In the genomic region with DNA sequence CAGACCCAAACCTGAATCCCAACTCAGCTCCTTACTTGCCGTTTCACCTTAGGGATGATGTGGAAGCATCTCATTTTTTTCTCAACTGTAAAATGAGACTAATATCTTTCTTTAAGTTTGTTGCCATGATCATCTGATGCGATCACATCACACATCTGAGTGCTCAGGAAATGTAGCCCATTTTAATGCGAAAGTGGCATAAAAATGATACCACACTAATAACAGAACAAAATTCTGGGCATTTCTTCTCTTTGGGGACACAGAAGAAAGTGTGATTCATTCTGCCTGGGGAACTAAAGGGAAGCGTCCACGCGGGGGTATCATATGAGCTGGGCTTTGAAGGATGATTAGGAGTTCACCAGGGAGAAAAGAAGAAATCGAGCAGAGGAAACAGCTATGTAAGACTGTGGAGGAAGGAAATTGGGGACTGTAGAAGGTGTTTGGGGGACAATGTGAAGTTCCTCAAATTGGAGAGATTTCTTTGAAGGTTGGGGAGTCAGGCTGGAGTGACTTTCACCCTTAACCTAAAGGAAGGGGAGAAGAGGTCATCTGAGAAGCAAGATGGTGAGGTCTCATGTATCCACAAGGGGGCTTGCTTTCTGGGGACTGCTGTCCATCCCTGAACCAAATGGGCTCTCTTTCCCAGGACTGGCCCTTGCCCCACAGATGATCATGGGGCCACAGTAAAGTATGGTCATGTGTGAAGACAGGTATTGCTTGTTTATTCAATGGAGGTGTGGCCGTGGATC, we compare ENCODE assay signal across 19 cellular contexts. TPM values are rescaled to one million over a fixed set of nuclear protein-coding genes. Genes with fewer than 3 reads are reported as not detected.
DNase-seq lines count a peak whose midpoint lies in the region; ATAC-seq and TF ChIP-seq lines count a peak whose summit lies in the region.
"Had no signal": no experiment of that assay in that cellular context is flagged by ENCODE, and none has a peak within 500 bp of the region (broad histone marks: within the 10 kb centered on the region; RNA-seq: fewer than 3 reads in every experiment).

No MANE protein-coding gene starts in this region.

- no peaks in the 10 kb centered on the region for H3K4me1 Mint-ChIP-seq in activated CD8-positive, alpha-beta T cell treated with anti-CD3 and anti-CD28 coated beads, Interleukin-2, amount 10 ng/mL, durations not matched to agents 7 days and 5 days (ENCODE audit: low read depth)
- H3K4me1 Mint-ChIP-seq in activated CD8-positive, alpha-beta T cell treated with anti-CD3 and anti-CD28 coated beads for 36 hours (ENCODE audit: low read depth): no peaks in the 10 kb centered on the region
- peaks cover 73% of the 10 kb centered on the region for H3K4me1 Mint-ChIP-seq in nephron progenitor cell
- peaks cover 0 to 16% of the 10 kb centered on the region in 2 donors for H3K4me1 Mint-ChIP-seq in effector memory CD8-positive, alpha-beta T cell (ENCODE audit: low read depth in 2 of 2)

- peaks cover 7 to 28% of the 10 kb centered on the region in 2 donors for H3K4me1 ChIP-seq in ascending aorta
- H3K4me1 ChIP-seq in spleen: no peaks in the 10 kb centered on the region

- TF ChIP-seq CTCF in activated CD8-positive, alpha-beta T cell treated with anti-CD3 and anti-CD28 coated beads for 36 hours (IDR thresholded peaks at IDR 0.05): no peak
- TF ChIP-seq CTCF in ascending aorta (IDR thresholded peaks at IDR 0.05) (no peak), nephron progenitor cell (IDR thresholded peaks at IDR 0.05) (no peak), spleen (IDR thresholded peaks at IDR 0.05 in 8 of 11, conservative IDR thresholded peaks at IDR 0.05 in 3 of 11) (no peak)

- no peaks in the 10 kb centered on the region for H3K27me3 ChIP-seq in ascending aorta
- no peaks in the 10 kb centered on the region for H3K27me3 ChIP-seq in spleen (replicated peaks in 1 of 7)
- H3K27me3 ChIP-seq: Peyer's patch had no signal

- POLR2A ChIA-PET in activated CD8-positive, alpha-beta T cell treated with anti-CD3 and anti-CD28 coated beads, Interleukin-2, amount 10 ng/mL, durations not matched to agents 7 days and 5 days (lab: Charles Lee): no interaction called here
- POLR2A ChIA-PET in activated CD8-positive, alpha-beta T cell treated with anti-CD3 and anti-CD28 coated beads for 36 hours (lab: Charles Lee): no interaction called here

- H3K4me3 Mint-ChIP-seq in activated CD8-positive, alpha-beta T cell treated with anti-CD3 and anti-CD28 coated beads, Interleukin-2, amount 10 ng/mL, durations not matched to agents 7 days and 5 days: no peak overlapping the region
- no peak overlapping the region for H3K4me3 Mint-ChIP-seq in activated CD8-positive, alpha-beta T cell treated with anti-CD3 and anti-CD28 coated beads for 36 hours
- no peak overlapping the region for H3K4me3 Mint-ChIP-seq in nephron progenitor cell
- H3K4me3 Mint-ChIP-seq in effector memory CD8-positive, alpha-beta T cell: no peak overlapping the region
- H3K4me3 Mint-ChIP-seq: GM23338 had no signal

- no peak for ATAC-seq in activated CD8-positive, alpha-beta T cell treated with anti-CD3 and anti-CD28 coated beads, Interleukin-2, amount 10 ng/mL, durations not matched to agents 7 days and 5 days
- ATAC-seq in activated CD8-positive, alpha-beta T cell treated with anti-CD3 and anti-CD28 coated beads for 36 hours: no peak
- ATAC-seq in effector memory CD8-positive, alpha-beta T cell (replicated peaks): no peak
- no peak for ATAC-seq in GM21825 (IDR thresholded peaks at IDR 0.05; ENCODE audit: unreplicated experiment)
- ATAC-seq: GM23338, HCT116, Right ventricle myocardium inferior had no signal

- 86 to 94% (median 89%) methylated on average over 8 of the region's 8 CpGs for WGBS in spleen, 5 donors

- no peaks in the 10 kb centered on the region for H3K9me3 Mint-ChIP-seq in activated CD8-positive, alpha-beta T cell treated with anti-CD3 and anti-CD28 coated beads, Interleukin-2, amount 10 ng/mL, durations not matched to agents 7 days and 5 days (ENCODE audit: insufficient read depth)
- no peaks in the 10 kb centered on the region for H3K9me3 Mint-ChIP-seq in activated CD8-positive, alpha-beta T cell treated with anti-CD3 and anti-CD28 coated beads for 36 hours
- H3K9me3 Mint-ChIP-seq in nephron progenitor cell: no peaks in the 10 kb centered on the region
- H3K9me3 Mint-ChIP-seq in effector memory CD8-positive, alpha-beta T cell: no peaks in the 10 kb centered on the region
- H3K9me3 Mint-ChIP-seq: GM23338 had no signal

- H3K27ac Mint-ChIP-seq in activated CD8-positive, alpha-beta T cell treated with anti-CD3 and anti-CD28 coated beads, Interleukin-2, amount 10 ng/mL, durations not matched to agents 7 days and 5 days: peak overlapping the region; percentile 7
- no peak overlapping the region for H3K27ac Mint-ChIP-seq in activated CD8-positive, alpha-beta T cell treated with anti-CD3 and anti-CD28 coated beads for 36 hours
- H3K27ac Mint-ChIP-seq in nephron progenitor cell: peak overlapping the region; percentile 14
- peak overlapping the region in 1 of 2 donors; percentile 19 for H3K27ac Mint-ChIP-seq in effector memory CD8-positive, alpha-beta T cell
- H3K27ac Mint-ChIP-seq: GM23338 had no signal

- no peak for DNase-seq in activated CD8-positive, alpha-beta T cell treated with anti-CD3 and anti-CD28 coated beads, Interleukin-2, amount 10 ng/mL, durations not matched to agents 7 days and 5 days
- no peak for DNase-seq in activated CD8-positive, alpha-beta T cell treated with anti-CD3 and anti-CD28 coated beads for 36 hours
- DNase-seq in ascending aorta (ENCODE audit: low spot score in 2 of 2) (no peak), nephron progenitor cell (no peak), spleen (no peak)
- DNase-seq in effector CD8-positive, alpha-beta T cell (lab: John Stamatoyannopoulos, UW): no peak
- no peak for DNase-seq in effector memory CD8-positive, alpha-beta T cell
- DNase-seq: AML-193; GF-D8; NCI-H1105; NCI-H2081 treated with DMSO at 0.1 percent for 48 hours; NCI-H748 treated with DMSO at 0.1 percent for 48 hours; NK-92 treated with Interleukin-12 subunit alpha and Interleukin-12 subunit beta, amount 100 ng/mL, for 24 hours; Peyer's patch had no signal

- H3K27me3 Mint-ChIP-seq in activated CD8-positive, alpha-beta T cell treated with anti-CD3 and anti-CD28 coated beads, Interleukin-2, amount 10 ng/mL, durations not matched to agents 7 days and 5 days (ENCODE audit: low read depth): no peaks in the 10 kb centered on the region
- no peaks in the 10 kb centered on the region for H3K27me3 Mint-ChIP-seq in activated CD8-positive, alpha-beta T cell treated with anti-CD3 and anti-CD28 coated beads for 36 hours
- H3K27me3 Mint-ChIP-seq in nephron progenitor cell (ENCODE audit: low read depth, poor library complexity): peaks cover 3% of the 10 kb centered on the region
- peaks cover 0 to 6% of the 10 kb centered on the region in 2 donors for H3K27me3 Mint-ChIP-seq in effector memory CD8-positive, alpha-beta T cell

- H3K4me3 ChIP-seq in ascending aorta: no peak overlapping the region
- no peak overlapping the region for H3K4me3 ChIP-seq in spleen
- H3K4me3 ChIP-seq: GM23338, Peyer's patch had no signal

- CTCF ChIA-PET in activated CD8-positive, alpha-beta T cell treated with anti-CD3 and anti-CD28 coated beads, Interleukin-2, amount 10 ng/mL, durations not matched to agents 7 days and 5 days (lab: Charles Lee): interaction anchor here (1.3 to 1.4 kb wide), 2 partner anchors 202 to 211 kb away, joined by 3 to 4 read pairs; no protein-coding TSS in a partner anchor
- CTCF ChIA-PET in activated CD8-positive, alpha-beta T cell treated with anti-CD3 and anti-CD28 coated beads for 36 hours (lab: Charles Lee): interaction anchor here (6.4 kb wide), 1 partner anchor 15 kb away, joined by 57 read pairs; no protein-coding TSS in a partner anchor

- H3K27ac ChIP-seq in ascending aorta: peak overlapping the region; percentile 3 to 43
- H3K27ac ChIP-seq in spleen: no peak overlapping the region
- H3K27ac ChIP-seq: 22Rv1, Peyer's patch had no signal

- H3K9me3 ChIP-seq in ascending aorta: no peaks in the 10 kb centered on the region
- no peaks in the 10 kb centered on the region for H3K9me3 ChIP-seq in spleen
- H3K9me3 ChIP-seq: Peyer's patch had no signal

- intact Hi-C loops in activated CD8-positive, alpha-beta T cell treated with anti-CD3 and anti-CD28 coated beads for 36 hours (cut with micrococcal nuclease): no loop called here
- intact Hi-C loops in ascending aorta (cut with DNase I): loop anchor here (5.0 kb wide), 1 partner anchor 44 kb away; no protein-coding TSS in a partner anchor
- intact Hi-C loops in spleen (cut with DNase I; ENCODE audit: low total_unique reads): no loop called here

- no peaks in the 10 kb centered on the region for H3K36me3 Mint-ChIP-seq in activated CD8-positive, alpha-beta T cell treated with anti-CD3 and anti-CD28 coated beads, Interleukin-2, amount 10 ng/mL, durations not matched to agents 7 days and 5 days (ENCODE audit: low read depth)
- no peaks in the 10 kb centered on the region for H3K36me3 Mint-ChIP-seq in activated CD8-positive, alpha-beta T cell treated with anti-CD3 and anti-CD28 coated beads for 36 hours (ENCODE audit: low read depth)
- peaks cover 35% of the 10 kb centered on the region for H3K36me3 Mint-ChIP-seq in nephron progenitor cell (ENCODE audit: low read depth)
- H3K36me3 Mint-ChIP-seq in effector memory CD8-positive, alpha-beta T cell (ENCODE audit: insufficient read depth): peaks cover 51% of the 10 kb centered on the region

- H3K36me3 ChIP-seq in ascending aorta: peaks cover 93 to 96% of the 10 kb centered on the region in 2 donors
- H3K36me3 ChIP-seq in spleen: peaks cover 0 to 96% (median 26%) of the 10 kb centered on the region in 6 donors

- TF ChIP-seq POLR2A in spleen (IDR thresholded peaks at IDR 0.05): no peak

RNA-seq across cellular contexts. Expression of a gene that starts 49.7 kb away (rescaled TPM):
- not detected for total RNA-seq in activated CD8-positive, alpha-beta T cell treated with anti-CD3 and anti-CD28 coated beads, Interleukin-2, amount 10 ng/mL, durations not matched to agents 7 days and 5 days
- total RNA-seq in activated CD8-positive, alpha-beta T cell treated with anti-CD3 and anti-CD28 coated beads for 36 hours: not detected
- total RNA-seq in ascending aorta: 1,040 TPM
- 100 to 1,000 TPM; 131 to 324 (median 200) TPM for total RNA-seq in spleen
- polyA plus RNA-seq in spleen: 100 to 1,000 TPM; 222 to 265 (median 236) TPM
- total RNA-seq: GM23338 had no signal

Comparison
In these comparisons a context has a peak if more than half of its experiments do, and no peak if none do; other contexts are left out.
1. H3K27ac ChIP-seq: peak in ascending aorta (2 of 2); none in spleen (0 of 8).
2. RNA of a gene that starts 49.7 kb away (total RNA-seq): 1,040 TPM in ascending aorta (single experiment) and 131 to 324 TPM in spleen; not detected in activated CD8-positive, alpha-beta T cell treated with anti-CD3 and anti-CD28 coated beads, Interleukin-2, amount 10 ng/mL, durations not matched to agents 7 days and 5 days and not detected in activated CD8-positive, alpha-beta T cell treated with anti-CD3 and anti-CD28 coated beads for 36 hours; every median in the first group is over 100 times any median in the second.